ENCODE assay signal across 1 cellular context in genomic region chr13:23629566-23630272, GRCh38.
TF ChIP-seq lines count a peak whose summit lies in the region.

No MANE protein-coding gene starts in this region.

TF ChIP-seq in HepG2, 621 proteins besides CTCF, POLR2A, EP300 and RAD21 (continued from another document and continues in another):
- peak; percentile 56 for TF ChIP-seq ZNF574 (CRISPR knock-in tag; IDR thresholded peaks at IDR 0.05)
- TF ChIP-seq BRCA1 (CRISPR knock-in tag; IDR thresholded peaks at IDR 0.05) = no peak
- 0 out of 4 replicates have a peak, but pooled peaks of 1 of the 2 experiments have one; percentile 58 for TF ChIP-seq KLF16 (CRISPR knock-in tag; IDR thresholded peaks at IDR 0.05)
- TF ChIP-seq GATAD1 (CRISPR knock-in tag; IDR thresholded peaks at IDR 0.05) = peak; percentile 28; the same call in 1 of the 2 replicates
- TF ChIP-seq CSRNP1 (CRISPR knock-in tag; IDR thresholded peaks at IDR 0.05) = no peak
- TF ChIP-seq ZNF501 (CRISPR knock-in tag; IDR thresholded peaks at IDR 0.05) = no peak
- no peak for TF ChIP-seq XBP1 (CRISPR knock-in tag; IDR thresholded peaks at IDR 0.05)
- peak; percentile 80 for TF ChIP-seq HDAC1 (CRISPR knock-in tag; IDR thresholded peaks at IDR 0.05)
- TF ChIP-seq TFE3 (CRISPR knock-in tag; IDR thresholded peaks at IDR 0.05) = peak; percentile 73
- no peak for TF ChIP-seq ISX (CRISPR knock-in tag; conservative IDR thresholded peaks at IDR 0.05)
- peak; percentile 54; the same call in 1 of the 2 replicates for TF ChIP-seq ZNF414 (CRISPR knock-in tag; IDR thresholded peaks at IDR 0.05)
- TF ChIP-seq GABPA (IDR thresholded peaks at IDR 0.05; ENCODE audit: low read depth, low read length) = no peak
- no peak for TF ChIP-seq GABPA (CRISPR knock-in tag; IDR thresholded peaks at IDR 0.05; ENCODE audit: low read depth)
- TF ChIP-seq HNF4G (IDR thresholded peaks at IDR 0.05; ENCODE audit: borderline replicate concordance, low read depth, low read length) = peak; percentile 71; the same call in 1 of the 2 replicates
- TF ChIP-seq HNF4G (CRISPR knock-in tag; IDR thresholded peaks at IDR 0.05; ENCODE audit: borderline replicate concordance, low read depth) = no peak
- TF ChIP-seq ELF4 (CRISPR knock-in tag; IDR thresholded peaks at IDR 0.05; ENCODE audit: borderline replicate concordance) = no peak
- peak; percentile 91 for TF ChIP-seq GFI1 (CRISPR knock-in tag; IDR thresholded peaks at IDR 0.05; ENCODE audit: borderline replicate concordance)
- peak; percentile 75 for TF ChIP-seq TEAD3 (CRISPR knock-in tag; optimal IDR thresholded peaks at IDR 0.05; ENCODE audit: borderline replicate concordance)
- TF ChIP-seq RNF219 (CRISPR knock-in tag; IDR thresholded peaks at IDR 0.05) = no peak
- peak; percentile 86 for TF ChIP-seq PHF21A (CRISPR knock-in tag; IDR thresholded peaks at IDR 0.05)
- TF ChIP-seq KDM4B (CRISPR knock-in tag; IDR thresholded peaks at IDR 0.05) = peak; percentile 74; the same call in 1 of the 2 replicates
- no peak for TF ChIP-seq FOXA1 (IDR thresholded peaks at IDR 0.05)
- TF ChIP-seq FOXA1 (CRISPR knock-in tag; IDR thresholded peaks at IDR 0.05) = peak; percentile 98
- TF ChIP-seq ZNF792 (CRISPR knock-in tag; IDR thresholded peaks at IDR 0.05) = 0 out of 2 replicates have a peak, but pooled peaks have one; percentile 46
- peak; percentile 87 for TF ChIP-seq ZMYM4 (CRISPR knock-in tag; IDR thresholded peaks at IDR 0.05)
- no peak for TF ChIP-seq ZNF704 (CRISPR knock-in tag; IDR thresholded peaks at IDR 0.05; ENCODE audit: borderline replicate concordance)
- no peak for TF ChIP-seq ZNF513 (CRISPR knock-in tag; conservative IDR thresholded peaks at IDR 0.05)
- no peak for TF ChIP-seq JDP2 (CRISPR knock-in tag; IDR thresholded peaks at IDR 0.05; ENCODE audit: borderline replicate concordance)
- TF ChIP-seq ZNF75D (CRISPR knock-in tag; IDR thresholded peaks at IDR 0.05; ENCODE audit: borderline replicate concordance) = no peak
- TF ChIP-seq KDM1A (CRISPR knock-in tag; IDR thresholded peaks at IDR 0.05) = peak; percentile 88
- TF ChIP-seq MIER2 (CRISPR knock-in tag; IDR thresholded peaks at IDR 0.05) = peak; percentile 27; the same call in 1 of the 2 replicates
- 0 out of 2 replicates have a peak, but pooled peaks have one; percentile 19 for TF ChIP-seq ZNF350 (CRISPR knock-in tag; IDR thresholded peaks at IDR 0.05; ENCODE audit: borderline replicate concordance, low read depth)
- TF ChIP-seq MIER3 (CRISPR knock-in tag; IDR thresholded peaks at IDR 0.05; ENCODE audit: borderline replicate concordance) = peak; percentile 65; the same call in 1 of the 2 replicates
- peak; percentile 76 for TF ChIP-seq TARDBP (CRISPR knock-in tag; IDR thresholded peaks at IDR 0.05)
- TF ChIP-seq NKX3-1 (CRISPR knock-in tag; IDR thresholded peaks at IDR 0.05) = no peak
- no peak for TF ChIP-seq KLF15 (CRISPR knock-in tag; IDR thresholded peaks at IDR 0.05; ENCODE audit: borderline replicate concordance)
- 0 out of 2 replicates have a peak, but pooled peaks have one; percentile 18 for TF ChIP-seq ZFX (CRISPR knock-in tag; IDR thresholded peaks at IDR 0.05; ENCODE audit: low read depth)
- peak; percentile 51; the same call in 1 of the 2 replicates for TF ChIP-seq ZNF331 (CRISPR knock-in tag; IDR thresholded peaks at IDR 0.05)
- no peak for TF ChIP-seq FOXP1 (IDR thresholded peaks at IDR 0.05)
- peak; percentile 80; the same call in 1 of the 2 replicates for TF ChIP-seq FOXP1 (CRISPR knock-in tag; IDR thresholded peaks at IDR 0.05)
- TF ChIP-seq PRDM10 (CRISPR knock-in tag; IDR thresholded peaks at IDR 0.05; ENCODE audit: low read depth) = peak; percentile 64
- no peak for TF ChIP-seq ZC3H13 (CRISPR knock-in tag; IDR thresholded peaks at IDR 0.05)
- peak; percentile 89 for TF ChIP-seq PAXIP1 (CRISPR knock-in tag; conservative IDR thresholded peaks at IDR 0.05)
- TF ChIP-seq IRF2 (CRISPR knock-in tag; IDR thresholded peaks at IDR 0.05) = peak; percentile 77
